ENCODE assay signal across 25 cellular contexts in genomic region chr15:73732911-73733310, GRCh38. TPM values are rescaled to one million over a fixed set of nuclear protein-coding genes. Genes with fewer than 3 reads are reported as not detected.
"Had no signal": no experiment of that assay in that cellular context is flagged by ENCODE, and none has a peak within 500 bp of the region (broad histone marks: within the 10 kb centered on the region; RNA-seq: fewer than 3 reads in every experiment).

No MANE protein-coding gene starts in this region.

- H3K27me3 ChIP-seq: adrenal gland, ascending aorta, brain microvascular endothelial cell, pancreas, upper lobe of left lung had no signal

- H3K27ac ChIP-seq: adrenal gland, ascending aorta, brain microvascular endothelial cell, esophagus muscularis mucosa, gastrocnemius medialis, pancreas, upper lobe of left lung had no signal

- DNase-seq: activated B cell treated with CpG ODN at 0.5 μM for 24 hours; activated CD4-positive, alpha-beta T cell treated with anti-CD3 and anti-CD28 coated beads for 36 hours; activated CD4-positive, alpha-beta T cell treated with anti-CD3 and anti-CD28 coated beads, Interleukin-2, amount 50 U/mL, for 4 hours; activated CD8-positive, alpha-beta memory T cell treated with anti-CD3 and anti-CD28 coated beads for 24 hours; activated CD8-positive, alpha-beta memory T cell treated with anti-CD3 and anti-CD28 coated beads, Interleukin-2, amount 50 U/mL, for 4 hours; activated naive CD4-positive, alpha-beta T cell; activated T-cell treated with anti-CD3 and anti-CD28 coated beads, Interleukin-2, amount 50 U/mL, for 4 hours; adrenal gland; brain microvascular endothelial cell; central memory CD4-positive, alpha-beta T cell; effector memory CD4-positive, alpha-beta T cell; gastrocnemius medialis; hypothalamus; left cardiac atrium; mesenchymal stem cell; pancreas; right cardiac atrium; stimulated activated CD4-positive, alpha-beta T cell treated with anti-CD3 and anti-CD28 coated beads, Interleukin-4, amount 100 ng/mL, for 24 hours; stimulated activated naive CD8-positive, alpha-beta T cell treated with anti-CD3 and anti-CD28 coated beads, Interleukin-15, Interleukin-2, amounts not matched to agents 100 U/mL and 50 U/mL, for 24 hours; T1000; upper lobe of left lung had no signal

- H3K4me1 ChIP-seq: adrenal gland, ascending aorta, pancreas, upper lobe of left lung had no signal

- ATAC-seq: activated CD4-positive, alpha-beta T cell treated with anti-CD3 and anti-CD28 coated beads for 36 hours; activated T-cell treated with anti-CD3 and anti-CD28 coated beads, Interleukin-2, amount 50 U/mL, for 4 hours; gastrocnemius medialis; left cardiac atrium; pancreas; right cardiac atrium; stimulated activated naive CD8-positive, alpha-beta T cell treated with anti-CD3 and anti-CD28 coated beads, Interleukin-15, Interleukin-2, amounts not matched to agents 100 U/mL and 50 U/mL, for 24 hours had no signal

RNA-seq across cellular contexts. Expression of gene INSYN1, which starts 20.2 kb away (rescaled TPM):
- total RNA-seq: activated B cell treated with CpG ODN at 0.5 μM for 24 hours; activated CD4-positive, alpha-beta T cell treated with anti-CD3 and anti-CD28 coated beads for 36 hours; activated T-cell treated with anti-CD3 and anti-CD28 coated beads, Interleukin-2, amount 50 U/mL, for 4 hours; activated T-helper 2 cell treated with anti-CD3 and anti-CD28 coated beads, Interferon-gamma antibody, Interleukin-2, Interleukin-4, amounts not matched to agents 10 μg/mL and 5 μg/mL and 100 μg/mL, durations not matched to agents 14 hours and 24 hours and 36 hours; mononuclear cell had no signal
